ENCODE assay signal across 26 cellular contexts in the genomic region with DNA sequence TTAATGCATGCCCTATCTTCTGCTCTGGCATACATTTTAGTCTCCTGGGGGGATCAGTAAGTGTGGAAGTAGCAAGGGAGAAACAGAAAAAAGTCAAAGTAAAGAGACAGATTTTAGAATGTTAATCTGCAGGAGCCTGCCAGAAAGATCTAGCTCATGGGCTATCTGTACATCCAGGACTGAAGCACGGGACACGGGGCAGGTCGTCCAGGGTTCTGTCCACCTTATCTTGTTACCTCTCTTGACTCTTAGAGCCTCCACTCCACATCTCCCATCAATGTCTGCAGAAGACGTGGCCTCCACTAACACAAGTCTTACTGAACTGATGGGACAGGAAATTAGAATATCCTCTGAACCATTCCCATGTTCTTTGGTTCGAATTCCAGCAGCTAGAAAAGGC. TPM values are rescaled to one million over a fixed set of nuclear protein-coding genes. Genes with fewer than 3 reads are reported as not detected.
"Had no signal": no experiment of that assay in that cellular context is flagged by ENCODE, and none has a peak within 500 bp of the region (broad histone marks: within the 10 kb centered on the region; RNA-seq: fewer than 3 reads in every experiment).

No MANE protein-coding gene starts in this region.

- H3K9ac ChIP-seq: neural progenitor cell, SK-N-SH had no signal

- H3K27me3 Mint-ChIP-seq: activated CD8-positive, alpha-beta T cell treated with anti-CD3 and anti-CD28 coated beads for 36 hours; activated T-cell treated with anti-CD3 and anti-CD28 coated beads, Interleukin-2, amount 50 U/mL, for 24 hours; stimulated activated memory B cell treated with anti-CD40 and anti-IgM and Interleukin-4, amounts not matched to agents 10 μg/mL and 1 μg/mL and 100 μg/mL, for 72 hours had no signal

- H3K36me3 Mint-ChIP-seq: neural progenitor cell had no signal

- H3K27ac ChIP-seq: cardiac muscle cell, neural progenitor cell had no signal

- DNase-seq: activated CD4-positive, alpha-beta T cell treated with anti-CD3 and anti-CD28 coated beads, Interleukin-2, amount 10 ng/mL, durations not matched to agents 24 days and 14 days; activated CD4-positive, CD25-positive, alpha-beta regulatory T cell; activated CD8-positive, alpha-beta T cell treated with anti-CD3 and anti-CD28 coated beads for 36 hours; activated effector memory CD4-positive, alpha-beta T cell treated with Interleukin-2 at 50 U/mL for 16 hours; activated naive CD4-positive, alpha-beta T cell treated with anti-CD3 and anti-CD28 coated beads, Interleukin-2, amount 50 U/mL, for 16 hours; activated T-cell treated with anti-CD3 and anti-CD28 coated beads, Interleukin-2, amount 50 U/mL, for 24 hours; dermis blood vessel endothelial cell; effector memory CD4-positive, alpha-beta T cell; foreskin melanocyte; kidney; mesendoderm; naive thymus-derived CD4-positive, alpha-beta T cell; SK-N-SH; spleen; stimulated activated CD4-positive, alpha-beta T cell treated with anti-CD3 and anti-CD28 coated beads, Interleukin-4, amount 100 ng/mL, for 4 hours; T-helper 1 cell; T-helper 9 cell had no signal

- H3K4me3 ChIP-seq: cardiac muscle cell, neural progenitor cell, spleen had no signal

- FAIRE-seq: kidney had no signal

- H3K4me2 ChIP-seq: neural progenitor cell, SK-N-SH had no signal

- H3K9me3 Mint-ChIP-seq: activated CD4-positive, alpha-beta T cell treated with anti-CD3 and anti-CD28 coated beads, Interleukin-2, amount 10 ng/mL, durations not matched to agents 24 days and 14 days; activated CD8-positive, alpha-beta T cell treated with anti-CD3 and anti-CD28 coated beads for 36 hours; activated T-cell treated with anti-CD3 and anti-CD28 coated beads, Interleukin-2, amount 50 U/mL, for 24 hours; naive thymus-derived CD4-positive, alpha-beta T cell; neural progenitor cell; stimulated activated memory B cell treated with anti-CD40 and anti-IgM and Interleukin-4, amounts not matched to agents 10 μg/mL and 1 μg/mL and 100 μg/mL, for 72 hours had no signal

- H3K27me3 ChIP-seq: heart left ventricle, spleen had no signal

- H3K36me3 ChIP-seq: cardiac muscle cell, neural progenitor cell had no signal

- H3K9me3 ChIP-seq: heart left ventricle, SK-N-SH, spleen had no signal

- H3K27ac Mint-ChIP-seq: activated CD4-positive, alpha-beta T cell treated with anti-CD3 and anti-CD28 coated beads, Interleukin-2, amount 10 ng/mL, durations not matched to agents 24 days and 14 days; activated CD8-positive, alpha-beta T cell treated with anti-CD3 and anti-CD28 coated beads for 36 hours; activated T-cell treated with anti-CD3 and anti-CD28 coated beads, Interleukin-2, amount 50 U/mL, for 24 hours; neural progenitor cell had no signal

- H3K4me1 ChIP-seq: neural progenitor cell had no signal

- ATAC-seq: activated CD8-positive, alpha-beta T cell treated with anti-CD3 and anti-CD28 coated beads for 36 hours; heart left ventricle; left lobe of liver; naive thymus-derived CD4-positive, alpha-beta T cell; stimulated activated memory B cell treated with anti-CD40 and anti-IgM and Interleukin-4, amounts not matched to agents 10 μg/mL and 1 μg/mL and 100 μg/mL, for 72 hours had no signal

- H2AFZ ChIP-seq: neural progenitor cell had no signal

- H3K4me3 Mint-ChIP-seq: activated CD4-positive, alpha-beta T cell treated with anti-CD3 and anti-CD28 coated beads, Interleukin-2, amount 10 ng/mL, durations not matched to agents 24 days and 14 days; activated T-cell treated with anti-CD3 and anti-CD28 coated beads, Interleukin-2, amount 50 U/mL, for 24 hours; neural progenitor cell; stimulated activated memory B cell treated with anti-CD40 and anti-IgM and Interleukin-4, amounts not matched to agents 10 μg/mL and 1 μg/mL and 100 μg/mL, for 72 hours had no signal

RNA-seq across cellular contexts. Expression of a gene that starts 38.2 kb away (rescaled TPM):
- total RNA-seq: cardiac muscle cell, dermis blood vessel endothelial cell, osteocyte had no signal
- polyA plus RNA-seq: cardiac muscle cell; naive thymus-derived CD4-positive, alpha-beta T cell; SK-N-SH had no signal

RNA-seq across cellular contexts. Expression of a gene that starts 47.7 kb away (rescaled TPM):
- total RNA-seq: activated CD4-positive, alpha-beta T cell treated with anti-CD3 and anti-CD28 coated beads, Interleukin-2, amount 10 ng/mL, durations not matched to agents 24 days and 14 days; activated CD8-positive, alpha-beta T cell treated with anti-CD3 and anti-CD28 coated beads for 36 hours; cardiac muscle cell; dermis blood vessel endothelial cell; heart left ventricle; kidney; left lobe of liver; mucosa of gallbladder; naive thymus-derived CD4-positive, alpha-beta T cell; osteocyte; pulmonary artery endothelial cell had no signal
- polyA plus RNA-seq: adipose tissue; cardiac muscle cell; heart left ventricle; naive thymus-derived CD4-positive, alpha-beta T cell; SK-N-SH had no signal
